In genomic region chr5:73948720-73949119, GRCh38 we compare ENCODE assay signal across 17 cellular contexts.
DNase-seq lines count a peak whose midpoint lies in the region; ATAC-seq and TF ChIP-seq lines count a peak whose summit lies in the region.
"Had no signal": no experiment of that assay in that cellular context is flagged by ENCODE, and none has a peak within 500 bp of the region (broad histone marks: within the 10 kb centered on the region; RNA-seq: fewer than 3 reads in every experiment).

No MANE protein-coding gene starts in this region.

- peak overlapping the region; percentile 17 for H3K27ac Mint-ChIP-seq in nephron progenitor cell
- peak overlapping the region in 1 of 2 donors; percentile 20 for H3K27ac Mint-ChIP-seq in stimulated activated naive CD8-positive, alpha-beta T cell treated with anti-CD3 and anti-CD28 coated beads, Interleukin-15, amount 100 ng/mL, for 72 hours
- no peak overlapping the region for H3K27ac Mint-ChIP-seq in activated naive CD8-positive, alpha-beta T cell treated with anti-CD3 and anti-CD28 coated beads for 36 hours

- H3K4me3 Mint-ChIP-seq in nephron progenitor cell, result peak overlapping the region; percentile 2
- H3K4me3 Mint-ChIP-seq in stimulated activated naive CD8-positive, alpha-beta T cell treated with anti-CD3 and anti-CD28 coated beads, Interleukin-15, amount 100 ng/mL, for 72 hours, result no peak overlapping the region
- H3K4me3 Mint-ChIP-seq in activated naive CD8-positive, alpha-beta T cell treated with anti-CD3 and anti-CD28 coated beads for 36 hours, result no peak overlapping the region

- peak; percentile 30 for DNase-seq in EL
- DNase-seq in LHCN-M2 (ENCODE audit: low read depth), result peak; percentile 33
- peak; percentile 70 for DNase-seq in choroid plexus epithelial cell (ENCODE audit: low read depth)
- DNase-seq in nephron progenitor cell, result no peak
- DNase-seq in stimulated activated naive CD8-positive, alpha-beta T cell treated with anti-CD3 and anti-CD28 coated beads, Interleukin-15, amount 100 ng/mL, for 72 hours, result no peak
- DNase-seq in NOMO-1 treated with dmso at 0.1 percent for 144 hours (lab: John Stamatoyannopoulos, UW; ENCODE audit: unreplicated experiment), result no peak
- no peak for DNase-seq in activated naive CD8-positive, alpha-beta T cell treated with anti-CD3 and anti-CD28 coated beads for 36 hours
- DNase-seq: activated CD4-positive, alpha-beta T cell treated with anti-CD3 and anti-CD28 coated beads, Interleukin-2, amount 50 U/mL, for 4 hours; activated effector memory CD4-positive, alpha-beta T cell treated with anti-CD3 and anti-CD28 coated beads, Interleukin-2, amount 50 U/mL, for 16 hours; Caco-2; Karpas-422; pancreas; PC-9; T-helper 2 cell had no signal

- peaks cover 3% of the 10 kb centered on the region for H3K27me3 Mint-ChIP-seq in nephron progenitor cell (ENCODE audit: low read depth, poor library complexity)
- peaks cover 10% of the 10 kb centered on the region for H3K27me3 Mint-ChIP-seq in stimulated activated naive CD8-positive, alpha-beta T cell treated with anti-CD3 and anti-CD28 coated beads, Interleukin-15, amount 100 ng/mL, for 72 hours
- peaks cover 5% of the 10 kb centered on the region for H3K27me3 Mint-ChIP-seq in activated naive CD8-positive, alpha-beta T cell treated with anti-CD3 and anti-CD28 coated beads for 36 hours

- H3K4me1 Mint-ChIP-seq in nephron progenitor cell, result peaks cover 56% of the 10 kb centered on the region
- H3K4me1 Mint-ChIP-seq in stimulated activated naive CD8-positive, alpha-beta T cell treated with anti-CD3 and anti-CD28 coated beads, Interleukin-15, amount 100 ng/mL, for 72 hours, result no peaks in the 10 kb centered on the region
- no peaks in the 10 kb centered on the region for H3K4me1 Mint-ChIP-seq in activated naive CD8-positive, alpha-beta T cell treated with anti-CD3 and anti-CD28 coated beads for 36 hours

- H3K9me3 Mint-ChIP-seq in nephron progenitor cell, result peaks cover 18% of the 10 kb centered on the region
- peaks cover 5 to 7% of the 10 kb centered on the region in 2 donors for H3K9me3 Mint-ChIP-seq in stimulated activated naive CD8-positive, alpha-beta T cell treated with anti-CD3 and anti-CD28 coated beads, Interleukin-15, amount 100 ng/mL, for 72 hours
- peaks cover 3% of the 10 kb centered on the region for H3K9me3 Mint-ChIP-seq in activated naive CD8-positive, alpha-beta T cell treated with anti-CD3 and anti-CD28 coated beads for 36 hours

- H3K4me3 ChIP-seq in choroid plexus epithelial cell (ENCODE audit: low read depth, low read length), result no peak overlapping the region
- H3K4me3 ChIP-seq: cardiac muscle cell, pancreas, PC-9, tibial nerve had no signal

- peaks cover 5% of the 10 kb centered on the region for H3K36me3 Mint-ChIP-seq in nephron progenitor cell (ENCODE audit: low read depth)
- no peaks in the 10 kb centered on the region for H3K36me3 Mint-ChIP-seq in activated naive CD8-positive, alpha-beta T cell treated with anti-CD3 and anti-CD28 coated beads for 36 hours

- ATAC-seq in HG03354 (IDR thresholded peaks at IDR 0.05; ENCODE audit: poor library complexity, severe bottlenecking, unreplicated experiment), result no peak
- ATAC-seq in stimulated activated naive CD8-positive, alpha-beta T cell treated with anti-CD3 and anti-CD28 coated beads, Interleukin-15, amount 100 ng/mL, for 72 hours, result no peak

- no peak for TF ChIP-seq CTCF in choroid plexus epithelial cell (conservative IDR thresholded peaks at IDR 0.05; ENCODE audit: low read depth, low read length)
- TF ChIP-seq CTCF in nephron progenitor cell (IDR thresholded peaks at IDR 0.05), result no peak

Comparison
In these comparisons a context has a peak if more than half of its experiments do, and no peak if none do; other contexts are left out.
1. DNase-seq: peak in EL (single experiment), LHCN-M2 (single experiment) and choroid plexus epithelial cell (single experiment); none in nephron progenitor cell (single experiment), stimulated activated naive CD8-positive, alpha-beta T cell treated with anti-CD3 and anti-CD28 coated beads, Interleukin-15, amount 100 ng/mL, for 72 hours (0 of 2), NOMO-1 treated with dmso at 0.1 percent for 144 hours (single experiment) and activated naive CD8-positive, alpha-beta T cell treated with anti-CD3 and anti-CD28 coated beads for 36 hours (single experiment).